In the genomic region with DNA sequence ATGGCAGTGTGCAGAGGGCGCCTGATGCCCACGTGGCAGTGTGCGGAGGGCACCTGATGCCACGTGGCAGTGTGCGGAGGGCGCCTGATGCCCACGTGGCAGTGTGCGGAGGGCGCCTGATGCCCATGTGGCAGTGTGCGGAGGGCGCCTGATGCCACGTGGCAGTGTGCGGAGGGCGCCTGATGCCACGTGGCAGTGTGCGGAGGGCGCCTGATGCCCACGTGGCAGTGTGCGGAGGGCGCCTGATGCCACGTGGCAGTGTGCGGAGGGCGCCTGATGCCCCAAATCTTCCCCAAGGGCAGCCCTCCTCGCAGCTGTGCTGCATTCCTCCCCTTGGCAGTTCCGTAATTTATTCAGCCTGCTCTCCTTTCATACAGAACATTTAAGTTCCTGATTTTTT, we compare ENCODE assay signal across 1 cellular context.
TF ChIP-seq lines count a peak whose summit lies in the region.

No MANE protein-coding gene starts in this region.

TF ChIP-seq in HepG2, 621 proteins besides CTCF, POLR2A, EP300 and RAD21:
- TF ChIP-seq, protein P1, sequence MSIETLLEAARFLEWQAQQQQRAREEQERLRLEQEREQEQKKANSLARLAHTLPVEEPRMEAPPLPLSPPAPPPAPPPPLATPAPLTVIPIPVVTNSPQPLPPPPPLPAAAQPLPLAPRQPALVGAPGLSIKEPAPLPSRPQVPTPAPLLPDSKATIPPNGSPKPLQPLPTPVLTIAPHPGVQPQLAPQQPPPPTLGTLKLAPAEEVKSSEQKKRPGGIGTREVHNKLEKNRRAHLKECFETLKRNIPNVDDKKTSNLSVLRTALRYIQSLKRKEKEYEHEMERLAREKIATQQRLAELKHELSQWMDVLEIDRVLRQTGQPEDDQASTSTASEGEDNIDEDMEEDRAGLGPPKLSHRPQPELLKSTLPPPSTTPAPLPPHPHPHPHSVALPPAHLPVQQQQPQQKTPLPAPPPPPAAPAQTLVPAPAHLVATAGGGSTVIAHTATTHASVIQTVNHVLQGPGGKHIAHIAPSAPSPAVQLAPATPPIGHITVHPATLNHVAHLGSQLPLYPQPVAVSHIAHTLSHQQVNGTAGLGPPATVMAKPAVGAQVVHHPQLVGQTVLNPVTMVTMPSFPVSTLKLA (IDR thresholded peaks at IDR 0.05): peak; percentile 91
